Comparison of ENCODE assay signal across 1 cellular context in genomic region chr5:12016149-12016740, GRCh38.
TF ChIP-seq lines count a peak whose summit lies in the region.

No MANE protein-coding gene starts in this region.

TF ChIP-seq in GM23338, 12 proteins besides CTCF, POLR2A, EP300 and RAD21 (continued from another document):
- TF ChIP-seq REST (IDR thresholded peaks at IDR 0.05; ENCODE audit: unreplicated experiment) = no peak
